In genomic region chr1:246131095-246131494, GRCh38 we compare ENCODE assay signal across 31 cellular contexts.
"Had no signal": no experiment of that assay in that cellular context is flagged by ENCODE, and none has a peak within 500 bp of the region (broad histone marks: within the 10 kb centered on the region; RNA-seq: fewer than 3 reads in every experiment).

No MANE protein-coding gene starts in this region.

- ATAC-seq: activated CD8-positive, alpha-beta T cell treated with anti-CD3 and anti-CD28 coated beads for 36 hours; activated naive CD4-positive, alpha-beta T cell treated with anti-CD3 and anti-CD28 coated beads, Interleukin-2, amount 50 U/mL, for 72 hours; activated T-cell treated with anti-CD3 and anti-CD28 coated beads, Interleukin-2, amount 50 U/mL, for 4 hours; activated T-cell treated with anti-CD3 and anti-CD28 coated beads, Interleukin-2, amount 50 U/mL, for 72 hours; activated T-helper 17 cell treated with anti-CD3 and anti-CD28 coated beads, Interleukin-2, amount 50 U/mL, for 72 hours; body of pancreas had no signal

- H3K4me3 ChIP-seq: adrenal gland, body of pancreas, breast epithelium had no signal

- H3K27me3 ChIP-seq: adrenal gland, body of pancreas, brain microvascular endothelial cell, breast epithelium had no signal

- H3K36me3 ChIP-seq: adrenal gland, brain microvascular endothelial cell, breast epithelium had no signal

- H3K4me1 ChIP-seq: body of pancreas, breast epithelium had no signal

- H3K27ac ChIP-seq: adrenal gland, body of pancreas, brain microvascular endothelial cell, breast epithelium, VCaP had no signal

- H3K9me3 ChIP-seq: adrenal gland, body of pancreas, breast epithelium had no signal

- DNase-seq: activated B cell treated with CpG ODN at 0.5 μM for 24 hours; activated CD4-positive, alpha-beta memory T cell treated with anti-CD3 and anti-CD28 coated beads for 36 hours; activated CD4-positive, alpha-beta T cell treated with anti-CD3 and anti-CD28 coated beads for 4 hours; activated CD4-positive, alpha-beta T cell treated with anti-CD3 and anti-CD28 coated beads, Interleukin-2, amount 10 ng/mL, durations not matched to agents 24 days and 14 days; activated CD4-positive, alpha-beta T cell treated with anti-CD3 and anti-CD28 coated beads, Interleukin-2, amount 50 U/mL, for 1 hour; activated CD4-positive, alpha-beta T cell treated with anti-CD3 and anti-CD28 coated beads, Interleukin-2, amount 50 U/mL, for 4 hours; activated CD4-positive, CD25-positive, alpha-beta regulatory T cell treated with anti-CD3 and anti-CD28 coated beads, Interleukin-2, amount 50 U/mL, for 72 hours; activated CD8-positive, alpha-beta memory T cell treated with anti-CD3 and anti-CD28 coated beads, Interleukin-2, amount 50 U/mL, for 4 hours; activated CD8-positive, alpha-beta T cell treated with anti-CD3 and anti-CD28 coated beads for 36 hours; activated effector memory CD4-positive, alpha-beta T cell treated with anti-CD3 and anti-CD28 coated beads, Interleukin-2, amount 50 U/mL, for 16 hours; activated gamma-delta T cell treated with Interleukin-2 at 50 U/mL for 16 hours; activated naive CD4-positive, alpha-beta T cell; activated naive CD4-positive, alpha-beta T cell treated with anti-CD3 and anti-CD28 coated beads for 36 hours; activated naive CD4-positive, alpha-beta T cell treated with anti-CD3 and anti-CD28 coated beads, Interleukin-2, amount 50 U/mL, for 16 hours; activated naive CD8-positive, alpha-beta T cell treated with anti-CD3 and anti-CD28 coated beads for 36 hours; activated T-cell treated with anti-CD3 and anti-CD28 coated beads for 4 hours; activated T-cell treated with anti-CD3 and anti-CD28 coated beads, Interleukin-2, amount 50 U/mL, for 1 hour; activated T-cell treated with anti-CD3 and anti-CD28 coated beads, Interleukin-2, amount 50 U/mL, for 4 hours; activated T-cell treated with anti-CD3 and anti-CD28 coated beads, Interleukin-2, amount 50 U/mL, for 72 hours; adrenal gland; amniotic stem cell; aorta; body of pancreas; brain microvascular endothelial cell; central memory CD4-positive, alpha-beta T cell; T-helper 2 cell; T-helper 9 cell had no signal
